Comparison of ENCODE assay signal across 8 cellular contexts in the genomic region with DNA sequence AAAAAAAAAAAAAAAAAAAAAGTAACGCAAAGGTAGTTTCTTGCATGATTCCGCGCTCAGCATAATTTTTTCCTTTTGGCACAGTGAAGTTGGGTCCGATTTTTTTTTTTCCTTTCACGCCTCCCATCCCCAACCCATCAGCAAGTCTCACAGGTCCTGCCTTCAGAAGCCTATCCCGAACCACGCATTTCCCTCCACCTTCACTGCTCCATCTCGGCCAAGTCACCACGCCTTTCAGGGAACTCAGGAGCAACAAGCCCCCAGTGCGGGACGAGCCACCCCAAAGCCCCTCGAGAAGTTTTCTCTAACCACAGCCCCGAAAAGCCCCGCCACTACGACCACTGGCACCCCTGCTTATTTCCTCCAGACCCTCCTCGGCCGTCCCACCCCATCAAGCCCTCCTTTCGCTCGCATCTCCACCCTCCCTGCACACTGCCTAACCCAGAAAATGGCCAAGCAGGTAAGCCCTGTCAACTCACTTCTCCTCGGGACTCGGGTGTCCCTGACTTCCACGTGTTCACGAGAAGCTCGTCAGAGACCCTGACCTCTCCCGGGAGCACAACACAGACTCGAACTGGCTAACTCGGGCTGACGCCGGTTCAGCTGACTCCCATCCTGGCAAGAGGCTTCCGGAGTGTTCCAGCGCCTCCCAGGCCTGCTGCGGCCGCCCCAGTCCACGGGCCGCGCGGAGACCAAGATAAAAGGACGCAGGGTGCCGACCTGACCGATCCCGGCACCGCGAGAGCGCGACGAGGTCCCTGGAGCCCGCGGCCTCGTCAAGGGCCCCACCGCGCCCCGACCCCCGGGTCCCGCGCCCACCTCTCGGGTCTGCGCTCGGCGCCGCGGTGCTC. TPM values are rescaled to one million over a fixed set of nuclear protein-coding genes. Genes with fewer than 3 reads are reported as not detected.
A peak's percentile ranks its signal among the peaks of the same experiment; 100 is the strongest.
DNase-seq lines count a peak whose midpoint lies in the region; ATAC-seq lines count a peak whose summit lies in the region.

No MANE protein-coding gene starts in this region.

- no peaks in the 10 kb centered on the region for H3K9me3 ChIP-seq in SJCRH30 (replicated peaks)

- intact Hi-C loops in left colon (cut with DNase I, micrococcal nuclease), result no loop called here

- H3K27me3 ChIP-seq in SJCRH30, result no peaks in the 10 kb centered on the region

- peak; percentile 3 for ATAC-seq in HG02852 (IDR thresholded peaks at IDR 0.05; ENCODE audit: unreplicated experiment)
- ATAC-seq in left colon, result peak; percentile 25

- H3K4me1 ChIP-seq in SJCRH30, result peaks cover 9% of the 10 kb centered on the region; the same call in 1 of the 2 replicates

- H3K4me3 ChIP-seq in SJCRH30, result peak overlapping the region; percentile 66

- H3K36me3 ChIP-seq in SJCRH30, result peaks cover 28% of the 10 kb centered on the region

- peak; percentile 36 for DNase-seq in NCI-H1092 treated with DMSO at 0.1 percent for 48 hours (lab: John Stamatoyannopoulos, UW)
- no peak for DNase-seq in NCI-H1092 (lab: John Stamatoyannopoulos, UW)
- DNase-seq in SJCRH30, result peak; percentile 46 to 53
- peak; percentile 63 to 67 for DNase-seq in left colon
- peak; percentile 40 for DNase-seq in stimulated activated CD4-positive, alpha-beta T cell treated with anti-CD3 and anti-CD28 coated beads, Interleukin-4, amount 100 ng/mL, for 24 hours
- DNase-seq in SHP77 (lab: John Stamatoyannopoulos, UW), result no peak

- peak overlapping the region; percentile 95 for H3K27ac ChIP-seq in SJCRH30
- peak overlapping the region; percentile 99 for H3K27ac ChIP-seq in cingulate gyrus (ENCODE audit: low read depth, low read length)

RNA-seq across cellular contexts. Expression of gene SLBP, which starts 0.8 kb away (rescaled TPM):
- 177 and 183 TPM in 2 replicates for total RNA-seq in SJCRH30 (2014; rRNA removed; shearing (Covaris generic))
- 10 to 100 TPM; 23.3 to 27.3 TPM for total RNA-seq in left colon

RNA-seq across cellular contexts. Expression of gene TMEM129, which starts 9.8 kb away (rescaled TPM):
- total RNA-seq in SJCRH30 (2014; rRNA removed; shearing (Covaris generic)), result 15.5 and 18.6 TPM in 2 replicates
- 10 to 100 TPM; 51.1 to 60.3 TPM for total RNA-seq in left colon

RNA-seq across cellular contexts. Expression of gene TACC3, which starts 10.0 kb away (rescaled TPM):
- 68.3 and 74.7 TPM in 2 replicates for total RNA-seq in SJCRH30 (2014; rRNA removed; shearing (Covaris generic))
- total RNA-seq in left colon, result 10 to 100 TPM in 1 of 2 donors, 1 to 10 TPM in 1; 8.9 to 18.3 TPM

RNA-seq across cellular contexts. Expression of gene FAM53A, which starts 27.2 kb away (rescaled TPM):
- total RNA-seq in SJCRH30 (2014; rRNA removed; shearing (Covaris generic)), result 0.13 and 0.51 TPM in 2 replicates
- under 1 TPM; 0.49 to 0.61 TPM for total RNA-seq in left colon

Comparison
In these comparisons a context has a peak if more than half of its experiments do, and no peak if none do; other contexts are left out.
1. DNase-seq: peak in NCI-H1092 treated with DMSO at 0.1 percent for 48 hours (single experiment), SJCRH30 (2 of 2), left colon (2 of 2) and stimulated activated CD4-positive, alpha-beta T cell treated with anti-CD3 and anti-CD28 coated beads, Interleukin-4, amount 100 ng/mL, for 24 hours (single experiment); none in NCI-H1092 (single experiment) and SHP77 (0 of 2).